ENCODE assay signal across 8 cellular contexts in the genomic region with DNA sequence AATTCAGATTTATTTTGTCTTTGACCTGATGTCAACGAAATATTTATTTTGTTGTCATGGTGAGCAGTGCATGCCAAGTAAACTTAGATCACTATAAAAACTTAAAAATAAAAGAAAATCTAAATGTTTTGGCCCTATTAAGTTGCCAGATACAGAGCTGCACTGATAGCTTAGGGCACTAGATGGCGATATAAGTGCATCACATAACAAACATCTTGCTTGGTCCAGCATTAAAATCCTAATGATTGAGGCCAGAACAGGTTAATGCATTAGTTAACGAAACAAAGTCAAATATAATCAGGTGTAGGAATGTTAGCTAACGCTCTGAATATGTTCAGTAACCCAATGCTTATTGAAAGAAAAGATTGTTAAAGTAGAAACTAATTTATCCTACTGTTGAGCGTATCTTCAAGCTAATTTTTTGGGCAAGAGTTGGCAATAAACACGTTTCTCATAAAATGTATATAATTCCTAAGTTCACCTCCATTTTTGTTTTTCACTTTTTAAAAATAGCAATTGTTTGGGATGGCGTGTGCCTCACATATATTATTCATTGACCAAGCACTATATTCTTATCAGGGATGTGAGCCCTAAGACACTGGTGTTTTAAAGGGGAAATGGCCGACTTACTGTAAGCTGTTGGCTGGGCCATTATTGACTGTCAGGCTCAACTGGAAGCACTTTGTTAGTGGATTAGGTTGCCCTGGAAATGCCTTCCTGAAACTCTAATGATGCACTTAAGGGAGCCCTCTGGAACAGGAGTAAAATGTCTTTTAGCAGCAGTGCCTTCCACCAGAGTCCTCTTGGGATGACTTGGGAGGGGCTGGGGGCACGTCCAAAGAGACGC. TPM values are rescaled to one million over a fixed set of nuclear protein-coding genes. Genes with fewer than 3 reads are reported as not detected.
DNase-seq lines count a peak whose midpoint lies in the region; ATAC-seq and TF ChIP-seq lines count a peak whose summit lies in the region.

No MANE protein-coding gene starts in this region.

- no peaks in the 10 kb centered on the region for H3K36me3 Mint-ChIP-seq in naive B cell

- no peak overlapping the region for H3K4me3 Mint-ChIP-seq in naive B cell

- H3K4me3 ChIP-seq in AG10803 (ENCODE audit: low read length): no peak overlapping the region

- ATAC-seq in HG02623 (IDR thresholded peaks at IDR 0.05; ENCODE audit: unreplicated experiment): peak; percentile 89
- peak; percentile 47 to 59 for ATAC-seq in naive B cell (ENCODE audit: low read depth in 2 of 2)
- ATAC-seq in HG03196 (IDR thresholded peaks at IDR 0.05; ENCODE audit: unreplicated experiment): no peak

- DNase-seq in AG10803 (ENCODE audit: low read depth) (peak; percentile 76), NCI-H128 (lab: John Stamatoyannopoulos, UW; ENCODE audit: unreplicated experiment) (peak; percentile 49), T-helper 9 cell (peak; percentile 9), erythroblast (lab: John Stamatoyannopoulos, UW) (peak; percentile 54 to 73), naive B cell (peak; percentile 50)

- peak; percentile 95 for TF ChIP-seq CTCF in AG10803 (conservative IDR thresholded peaks at IDR 0.05; ENCODE audit: low read length)
- TF ChIP-seq CTCF in GM12874 (IDR thresholded peaks at IDR 0.05; ENCODE audit: insufficient read depth, low read depth, low read length): peak; percentile 66

- peaks cover 44 to 71% (median 69%) of the 10 kb centered on the region in 3 donors for H3K27me3 Mint-ChIP-seq in naive B cell

- no peak overlapping the region for H3K27ac Mint-ChIP-seq in naive B cell

- TF ChIP-seq POLR2A in erythroblast (IDR thresholded peaks at IDR 0.05; ENCODE audit: low read length): no peak

- no peaks in the 10 kb centered on the region for H3K9me3 Mint-ChIP-seq in naive B cell

- H3K4me1 Mint-ChIP-seq in naive B cell: peaks cover 0 to 3% (median 0%) of the 10 kb centered on the region in 3 donors

RNA-seq across cellular contexts. Expression of gene KCTD16, which starts 33.3 kb away (rescaled TPM):
- polyA plus RNA-seq in naive B cell (ENCODE audit: low read depth in 6 of 6): under 1 TPM in 1 of 6 donors, not detected in 5; 0.16 TPM

RNA-seq across cellular contexts. Expression of gene YIPF5, which starts 33.5 kb away (rescaled TPM):
- polyA plus RNA-seq in naive B cell (ENCODE audit: low read depth in 6 of 6): 10 to 100 TPM; 39.7 to 54.3 (median 46.3) TPM

Comparison
In these comparisons a context has a peak if more than half of its experiments do, and no peak if none do; other contexts are left out.
1. DNase-seq: peak in every context shown above with its lines; median percentile 76 in AG10803; 64 in erythroblast; 50 in naive B cell; 49 in NCI-H128; 9 in T-helper 9 cell.